In genomic region chr3:108071394-108071793, GRCh38 we compare ENCODE assay signal across 22 cellular contexts. TPM values are rescaled to one million over a fixed set of nuclear protein-coding genes. Genes with fewer than 3 reads are reported as not detected.
DNase-seq lines count a peak whose midpoint lies in the region; ATAC-seq, FAIRE-seq and TF ChIP-seq lines count a peak whose summit lies in the region.
"Had no signal": no experiment of that assay in that cellular context is flagged by ENCODE, and none has a peak within 500 bp of the region (broad histone marks: within the 10 kb centered on the region; RNA-seq: fewer than 3 reads in every experiment).

No MANE protein-coding gene starts in this region.

- no peak overlapping the region for H3K27ac Mint-ChIP-seq in activated naive CD4-positive, alpha-beta T cell treated with anti-CD3 and anti-CD28 coated beads for 36 hours
- peak overlapping the region; percentile 65 for H3K27ac Mint-ChIP-seq in activated naive CD8-positive, alpha-beta T cell treated with anti-CD3 and anti-CD28 coated beads for 36 hours
- H3K27ac Mint-ChIP-seq: activated CD4-positive, alpha-beta memory T cell treated with anti-CD3 and anti-CD28 coated beads for 36 hours; stimulated activated naive CD8-positive, alpha-beta T cell treated with anti-CD3 and anti-CD28 coated beads, Interleukin-15, Interleukin-2, amounts not matched to agents 100 ng/mL and 50 ng/mL, for 24 hours had no signal

- no peak overlapping the region for H3K27ac ChIP-seq in lower lobe of right lung
- H3K27ac ChIP-seq: KMS-11, Peyer's patch, prostate gland had no signal

- FAIRE-seq in urothelium cell line (lab: Jason Lieb, UNC): peak; percentile 20
- FAIRE-seq: G401.6 had no signal

- no peak overlapping the region for H3K4me3 Mint-ChIP-seq in activated naive CD4-positive, alpha-beta T cell treated with anti-CD3 and anti-CD28 coated beads for 36 hours
- no peak overlapping the region for H3K4me3 Mint-ChIP-seq in activated naive CD8-positive, alpha-beta T cell treated with anti-CD3 and anti-CD28 coated beads for 36 hours
- H3K4me3 Mint-ChIP-seq: activated CD4-positive, alpha-beta memory T cell treated with anti-CD3 and anti-CD28 coated beads for 36 hours had no signal

- peaks cover 25% of the 10 kb centered on the region for H3K36me3 ChIP-seq in lower lobe of right lung
- H3K36me3 ChIP-seq: prostate gland had no signal

- H3K36me3 Mint-ChIP-seq in activated naive CD4-positive, alpha-beta T cell treated with anti-CD3 and anti-CD28 coated beads for 36 hours (ENCODE audit: low read depth): peaks cover 18% of the 10 kb centered on the region
- peaks cover 56% of the 10 kb centered on the region for H3K36me3 Mint-ChIP-seq in activated naive CD8-positive, alpha-beta T cell treated with anti-CD3 and anti-CD28 coated beads for 36 hours

- H3K27me3 ChIP-seq in lower lobe of right lung (ENCODE audit: low read depth): no peaks in the 10 kb centered on the region
- H3K27me3 ChIP-seq: Peyer's patch had no signal

- H3K4me3 ChIP-seq in lower lobe of right lung: no peak overlapping the region
- H3K4me3 ChIP-seq: Peyer's patch, prostate gland had no signal

- H3K9me3 ChIP-seq in lower lobe of right lung: no peaks in the 10 kb centered on the region
- H3K9me3 ChIP-seq: Peyer's patch, prostate gland had no signal

- peak; percentile 60 to 77 for ATAC-seq in lower lobe of right lung
- ATAC-seq in GM18520 (IDR thresholded peaks at IDR 0.05; ENCODE audit: unreplicated experiment): no peak

- H3K4me1 ChIP-seq in lower lobe of right lung: no peaks in the 10 kb centered on the region
- H3K4me1 ChIP-seq: Peyer's patch, prostate gland had no signal

- no peaks in the 10 kb centered on the region for H3K9me3 Mint-ChIP-seq in activated naive CD4-positive, alpha-beta T cell treated with anti-CD3 and anti-CD28 coated beads for 36 hours
- H3K9me3 Mint-ChIP-seq in activated naive CD8-positive, alpha-beta T cell treated with anti-CD3 and anti-CD28 coated beads for 36 hours: no peaks in the 10 kb centered on the region
- H3K9me3 Mint-ChIP-seq: activated CD4-positive, alpha-beta memory T cell treated with anti-CD3 and anti-CD28 coated beads for 36 hours; stimulated activated naive CD8-positive, alpha-beta T cell treated with anti-CD3 and anti-CD28 coated beads, Interleukin-15, Interleukin-2, amounts not matched to agents 100 ng/mL and 50 ng/mL, for 24 hours had no signal

- CTCF ChIA-PET in activated naive CD4-positive, alpha-beta T cell treated with anti-CD3 and anti-CD28 coated beads for 36 hours (lab: Charles Lee): no interaction called here

- peaks cover 79% of the 10 kb centered on the region for H3K4me1 Mint-ChIP-seq in activated naive CD4-positive, alpha-beta T cell treated with anti-CD3 and anti-CD28 coated beads for 36 hours (ENCODE audit: low read depth)
- peaks cover 75% of the 10 kb centered on the region for H3K4me1 Mint-ChIP-seq in activated naive CD8-positive, alpha-beta T cell treated with anti-CD3 and anti-CD28 coated beads for 36 hours

- TF ChIP-seq CTCF in lower lobe of right lung (IDR thresholded peaks at IDR 0.05): no peak

- intact Hi-C loops in activated naive CD4-positive, alpha-beta T cell treated with anti-CD3 and anti-CD28 coated beads for 36 hours (cut with micrococcal nuclease): no loop called here
- intact Hi-C loops in lower lobe of right lung (cut with DNase I): no loop called here

- peak; percentile 9 for DNase-seq in activated naive CD4-positive, alpha-beta T cell treated with anti-CD3 and anti-CD28 coated beads for 36 hours
- DNase-seq in activated naive CD4-positive, alpha-beta T cell treated with anti-CD3 and anti-CD28 coated beads, Interleukin-2, amount 50 U/mL, for 16 hours: no peak
- no peak for DNase-seq in activated naive CD8-positive, alpha-beta T cell treated with anti-CD3 and anti-CD28 coated beads for 36 hours
- DNase-seq in lower lobe of right lung (no peak), urothelium cell line (ENCODE audit: low spot score) (no peak)
- DNase-seq in activated CD4-positive, CD25-positive, alpha-beta regulatory T cell (lab: John Stamatoyannopoulos, UW): no peak
- no peak for DNase-seq in stimulated activated CD4-positive, alpha-beta T cell treated with anti-CD3 and anti-CD28 coated beads, Interleukin-2, amount 100 ng/mL, for 48 hours
- DNase-seq: activated CD4-positive, alpha-beta memory T cell treated with anti-CD3 and anti-CD28 coated beads for 36 hours; AML-193; DMS153; effector CD8-positive, alpha-beta T cell; kidney glomerular epithelial cell; NCI-H1436; NCI-H748 treated with DMSO at 0.1 percent for 48 hours; Peyer's patch; SIG-M5; stimulated activated CD4-positive, alpha-beta T cell treated with anti-CD3 and anti-CD28 coated beads, Interleukin-15, amount 100 ng/mL, for 24 hours had no signal

- no peaks in the 10 kb centered on the region for H3K27me3 Mint-ChIP-seq in activated naive CD4-positive, alpha-beta T cell treated with anti-CD3 and anti-CD28 coated beads for 36 hours (ENCODE audit: low read depth)
- H3K27me3 Mint-ChIP-seq in activated naive CD8-positive, alpha-beta T cell treated with anti-CD3 and anti-CD28 coated beads for 36 hours: no peaks in the 10 kb centered on the region
- H3K27me3 Mint-ChIP-seq: activated CD4-positive, alpha-beta memory T cell treated with anti-CD3 and anti-CD28 coated beads for 36 hours; stimulated activated naive CD8-positive, alpha-beta T cell treated with anti-CD3 and anti-CD28 coated beads, Interleukin-15, Interleukin-2, amounts not matched to agents 100 ng/mL and 50 ng/mL, for 24 hours had no signal

RNA-seq across cellular contexts. Expression of gene CD47, which starts 19.4 kb away (rescaled TPM):
- total RNA-seq in activated naive CD4-positive, alpha-beta T cell treated with anti-CD3 and anti-CD28 coated beads for 36 hours: 10 to 100 TPM; 60.2 to 63.7 TPM
- total RNA-seq in activated naive CD8-positive, alpha-beta T cell treated with anti-CD3 and anti-CD28 coated beads for 36 hours: 10 to 100 TPM; 84.7 to 85.2 TPM
- 222 TPM for total RNA-seq in lower lobe of right lung
